In genomic region chr10:44939691-44940401, GRCh38 we compare ENCODE assay signal across 1 cellular context.
TF ChIP-seq lines count a peak whose summit lies in the region.

No MANE protein-coding gene starts in this region.

TF ChIP-seq in IMR-90, 13 proteins besides CTCF, POLR2A, EP300 and RAD21:
- TF ChIP-seq CHD1 (IDR thresholded peaks at IDR 0.05; ENCODE audit: low read depth, low read length) = no peak
- no peak for TF ChIP-seq FOS (IDR thresholded peaks at IDR 0.05; ENCODE audit: low read depth, low read length)
- TF ChIP-seq SMC3 (IDR thresholded peaks at IDR 0.05; ENCODE audit: low read depth, low read length) = no peak
- TF ChIP-seq MAFK (IDR thresholded peaks at IDR 0.05; ENCODE audit: low read depth, low read length) = no peak
